In the genomic region with DNA sequence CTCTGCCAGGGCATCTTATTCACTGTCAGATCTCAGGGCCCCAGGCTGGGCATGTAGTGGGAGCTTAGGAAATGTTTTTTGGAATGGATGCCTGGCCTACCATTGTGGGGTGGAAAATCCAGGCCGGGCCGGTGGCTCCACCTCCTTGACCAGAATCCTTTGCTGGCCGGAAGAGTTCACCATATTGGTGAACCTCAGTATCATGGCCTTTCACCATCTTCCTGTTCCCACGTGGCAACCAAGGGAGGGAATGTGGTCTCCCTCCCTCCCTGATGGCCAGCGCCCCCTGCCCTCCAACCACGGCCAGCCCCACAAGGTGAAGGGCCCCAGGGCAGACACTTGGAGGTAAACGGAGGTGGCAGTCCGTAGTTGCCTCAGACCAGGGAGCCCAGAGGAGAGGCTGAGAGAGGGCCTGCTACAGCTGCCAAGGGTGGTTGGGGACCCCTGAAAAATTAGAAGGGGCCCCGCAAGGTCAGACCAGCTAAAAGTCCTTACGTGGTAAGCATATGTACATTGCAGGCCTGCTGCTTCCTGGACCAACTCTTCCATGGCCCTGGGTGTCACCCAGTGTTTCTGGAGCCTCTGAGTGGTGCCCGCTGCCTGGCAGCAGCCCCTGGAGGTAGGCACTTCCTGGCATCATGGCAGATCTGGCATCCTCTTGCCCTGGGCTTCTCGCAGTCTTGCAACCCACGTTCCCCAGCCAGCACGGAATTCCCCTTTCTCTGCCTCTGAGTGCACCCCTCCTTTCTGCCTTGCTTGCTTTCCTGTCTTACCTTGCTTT, we compare ENCODE assay signal across 13 cellular contexts.
A peak's percentile ranks its signal among the peaks of the same experiment; 100 is the strongest.
DNase-seq lines count a peak whose midpoint lies in the region; ATAC-seq, FAIRE-seq and TF ChIP-seq lines count a peak whose summit lies in the region.
"Had no signal": no experiment of that assay in that cellular context is flagged by ENCODE, and none has a peak within 500 bp of the region (broad histone marks: within the 10 kb centered on the region; RNA-seq: fewer than 3 reads in every experiment).

No MANE protein-coding gene starts in this region.

- CTCF ChIA-PET in AG04450 (lab: Charles Lee), result no interaction called here

- no peak for TF ChIP-seq POLR2A in GM12891 (IDR thresholded peaks at IDR 0.05; ENCODE audit: low read depth, low read length)

- H3K36me3 ChIP-seq in endodermal cell (ENCODE audit: control insufficient read depth, insufficient read depth, low read length) (no peaks in the 10 kb centered on the region), psoas muscle (ENCODE audit: insufficient read depth in 1 of 2, low read depth in 1 of 2) (no peaks in the 10 kb centered on the region)
- H3K36me3 ChIP-seq: gastrocnemius medialis had no signal

- peaks cover 20% of the 10 kb centered on the region for H3K4me1 ChIP-seq in endodermal cell (ENCODE audit: control insufficient read depth, insufficient read depth, low read length)
- peaks cover 30% of the 10 kb centered on the region for H3K4me1 ChIP-seq in psoas muscle

- FAIRE-seq in GM12891 (lab: Jason Lieb, UNC), result peak; percentile 81

- H3K9me3 Mint-ChIP-seq in endodermal cell, result no peaks in the 10 kb centered on the region
- H3K9me3 Mint-ChIP-seq: activated B cell treated with CpG ODN at 0.5 μM for 24 hours; dendritic cell treated with granulocyte-macrophage colony-stimulating factor and Interleukin-4, amounts not matched to agents 40 ng/mL and 50 ng/mL, for 4 days had no signal

- H3K27ac Mint-ChIP-seq in endodermal cell, result no peak overlapping the region
- H3K27ac Mint-ChIP-seq: activated B cell treated with CpG ODN at 0.5 μM for 24 hours; dendritic cell treated with granulocyte-macrophage colony-stimulating factor and Interleukin-4, amounts not matched to agents 40 ng/mL and 50 ng/mL, for 4 days had no signal

- no peak for DNase-seq in AG04450 (ENCODE audit: low read depth, low spot score)
- no peak for DNase-seq in GM12891 (ENCODE audit: insufficient read length, low spot score)
- DNase-seq in endodermal cell, result no peak
- no peak for DNase-seq in psoas muscle
- DNase-seq in cerebellar nuclear complex (lab: John Stamatoyannopoulos, UW), result no peak
- DNase-seq in hypothalamus (lab: John Stamatoyannopoulos, UW), result no peak
- DNase-seq: activated B cell treated with CpG ODN at 0.5 μM for 24 hours; activated naive CD4-positive, alpha-beta T cell treated with anti-CD3 and anti-CD28 coated beads, Interleukin-2, amount 50 U/mL, for 16 hours; gastrocnemius medialis; NCI-H510A; SHP77 treated with DMSO at 0.1 percent for 48 hours had no signal

- H3K27me3 Mint-ChIP-seq in endodermal cell (ENCODE audit: insufficient read depth), result no peaks in the 10 kb centered on the region
- H3K27me3 Mint-ChIP-seq: activated B cell treated with CpG ODN at 0.5 μM for 24 hours had no signal

- intact Hi-C loops in psoas muscle (cut with DNase I), result no loop called here

- POLR2A ChIA-PET in AG04450 (lab: Yijun Ruan, JAX), result interaction anchor here (0.9 to 1.3 kb wide), 2 partner anchors 14 to 16 kb away, joined by 3 to 4 read pairs; no protein-coding TSS in a partner anchor

- H3K9ac ChIP-seq in endodermal cell (ENCODE audit: extremely low read depth, low read length, poor library complexity, severe bottlenecking), result no peak overlapping the region

- 91 to 94% methylated on average over 12 to 14 of the region's 14 CpGs for WGBS in endodermal cell (ENCODE audit: insufficient coverage in 1 of 2, insufficient read length in 1 of 2), 2 experiments
- whole genome bisulfite sequencing in psoas muscle, 3 donors, result 76 to 85% (median 79%) methylated on average over 13 to 14 of the region's 14 CpGs

- H3K27ac ChIP-seq in AG04450 (ENCODE audit: low read depth, low read length) (peak overlapping the region; percentile 31), endodermal cell (ENCODE audit: low read depth, low read length) (no peak overlapping the region), psoas muscle (peak overlapping the region; percentile 16)

- no peak for ATAC-seq in psoas muscle
- no peak for ATAC-seq in GM18520 (IDR thresholded peaks at IDR 0.05; ENCODE audit: unreplicated experiment)
- ATAC-seq: gastrocnemius medialis had no signal

- H3K9me3 ChIP-seq in AG04450 (ENCODE audit: control insufficient read depth, insufficient read depth, low read length), result no peaks in the 10 kb centered on the region
- H3K9me3 ChIP-seq in endodermal cell (ENCODE audit: control insufficient read depth, low read length), result no peaks in the 10 kb centered on the region
- H3K9me3 ChIP-seq in psoas muscle, result no peaks in the 10 kb centered on the region
- H3K9me3 ChIP-seq: gastrocnemius medialis had no signal

- no peak for TF ChIP-seq CTCF in AG04450 (IDR thresholded peaks at IDR 0.05; ENCODE audit: low read depth, low read length)
- peak; percentile 23 for TF ChIP-seq CTCF in endodermal cell (conservative IDR thresholded peaks at IDR 0.05)
- no peak for TF ChIP-seq CTCF in psoas muscle (IDR thresholded peaks at IDR 0.05)

- peaks cover 32% of the 10 kb centered on the region for H3K4me1 Mint-ChIP-seq in endodermal cell

- no peak overlapping the region for H3K4me3 ChIP-seq in AG04450 (ENCODE audit: low read depth, low read length)
- no peak overlapping the region for H3K4me3 ChIP-seq in endodermal cell (ENCODE audit: low read length)
- H3K4me3 ChIP-seq in psoas muscle, result no peak overlapping the region
- H3K4me3 ChIP-seq: gastrocnemius medialis had no signal

- H3K27me3 ChIP-seq in AG04450 (ENCODE audit: control insufficient read depth, insufficient read depth, low read length) (no peaks in the 10 kb centered on the region), endodermal cell (ENCODE audit: control insufficient read depth, insufficient read depth, low read length, poor library complexity, severe bottlenecking) (no peaks in the 10 kb centered on the region), psoas muscle (ENCODE audit: insufficient read depth in 3 of 3, low read length in 2 of 3) (no peaks in the 10 kb centered on the region)
- H3K27me3 ChIP-seq: gastrocnemius medialis had no signal

- H3K4me3 Mint-ChIP-seq in endodermal cell, result no peak overlapping the region
- H3K4me3 Mint-ChIP-seq: activated B cell treated with CpG ODN at 0.5 μM for 24 hours; dendritic cell treated with granulocyte-macrophage colony-stimulating factor and Interleukin-4, amounts not matched to agents 40 ng/mL and 50 ng/mL, for 4 days had no signal

- no peaks in the 10 kb centered on the region for H3K36me3 Mint-ChIP-seq in endodermal cell (ENCODE audit: low read depth)

TF ChIP-seq in GM12891, 5 proteins besides CTCF, POLR2A, EP300 and RAD21:
- no peak for TF ChIP-seq SPI1 (IDR thresholded peaks at IDR 0.05; ENCODE audit: low read depth, low read length)
- TF ChIP-seq POU2F2 (IDR thresholded peaks at IDR 0.05; ENCODE audit: low read depth, low read length), result no peak
- no peak for TF ChIP-seq POLR2AphosphoS5 (IDR thresholded peaks at IDR 0.05; ENCODE audit: low read depth, low read length)
- TF ChIP-seq TAF1 (IDR thresholded peaks at IDR 0.05; ENCODE audit: low read depth, low read length), result no peak
- TF ChIP-seq PAX5 (IDR thresholded peaks at IDR 0.05; ENCODE audit: insufficient read depth, low read length, severe bottlenecking), result no peak
